In the genomic region with DNA sequence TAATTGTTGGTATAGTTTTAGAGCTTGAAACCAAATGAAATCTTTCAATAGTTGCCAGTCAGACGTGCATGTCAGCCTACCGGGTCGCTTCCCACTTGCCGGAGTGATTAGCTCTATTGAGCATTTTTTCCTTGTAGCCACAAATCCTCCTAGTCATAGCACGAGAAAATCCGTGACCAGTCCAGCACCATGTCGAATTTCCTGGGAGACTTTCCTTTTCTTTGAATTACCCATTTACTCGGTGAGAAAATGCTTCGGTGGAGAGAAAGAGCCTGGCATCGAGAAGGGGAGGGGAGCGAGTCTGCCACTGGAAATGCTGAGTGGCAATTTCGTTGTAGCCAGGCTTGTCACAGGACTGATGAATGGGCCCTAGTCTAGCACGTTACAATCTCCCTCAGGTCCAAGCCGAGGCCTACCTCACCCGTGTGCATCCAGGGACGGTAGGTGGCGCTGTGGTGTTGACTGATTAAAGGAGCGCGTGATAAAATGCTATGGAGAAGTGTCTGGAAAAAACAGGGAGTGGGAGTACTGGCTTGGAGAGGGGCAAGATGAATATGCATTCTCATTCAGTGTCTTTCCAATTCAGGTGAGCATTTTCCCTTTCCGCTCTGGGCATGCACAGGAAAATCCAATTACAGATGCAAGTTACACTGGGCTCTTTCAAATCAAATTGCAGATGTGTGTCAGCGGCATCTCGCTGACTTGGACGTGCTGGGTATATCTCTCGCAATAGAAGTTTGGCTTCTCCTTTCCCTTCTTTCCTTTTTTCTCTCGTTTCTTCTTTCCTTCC, we compare ENCODE assay signal across 8 cellular contexts.
A peak's percentile ranks its signal among the peaks of the same experiment; 100 is the strongest.
DNase-seq lines count a peak whose midpoint lies in the region; ATAC-seq and TF ChIP-seq lines count a peak whose summit lies in the region.

No MANE protein-coding gene starts in this region.

- H3K4me3 ChIP-seq in SJSA1 (no peak overlapping the region), prostate gland (no peak overlapping the region)

- H3K4me1 ChIP-seq in SJSA1 (replicated peaks) (no peaks in the 10 kb centered on the region), prostate gland (replicated peaks) (no peaks in the 10 kb centered on the region)

- TF ChIP-seq RAD21 in Ishikawa (IDR thresholded peaks at IDR 0.05; ENCODE audit: low read depth): peak; percentile 67

- H3K9me3 ChIP-seq in SJSA1 (replicated peaks) (no peaks in the 10 kb centered on the region), prostate gland (no peaks in the 10 kb centered on the region)

- no peak overlapping the region for H3K27ac ChIP-seq in SJSA1
- H3K27ac ChIP-seq in prostate gland: no peak overlapping the region

- TF ChIP-seq CTCF in prostate gland (IDR thresholded peaks at IDR 0.05): peak in 3 of 4 experiments; percentile 63 to 82 (median 66)

- no peak for TF ChIP-seq EP300 in Ishikawa (IDR thresholded peaks at IDR 0.05; ENCODE audit: borderline replicate concordance)

- ATAC-seq in GM21515 (IDR thresholded peaks at IDR 0.05; ENCODE audit: unreplicated experiment): peak; percentile 54

- WGBS in prostate gland: 52% methylated on average over 25 of the region's 25 CpGs

- DNase-seq in DMS153 (lab: John Stamatoyannopoulos, UW): peak; percentile 18
- DNase-seq in SJSA1 (ENCODE audit: low read depth in 1 of 2, low spot score in 2 of 2): peak; percentile 37 to 74
- peak; percentile 56 for DNase-seq in activated naive CD4-positive, alpha-beta T cell treated with Interleukin-2 at 50 U/mL for 16 hours
- DNase-seq in head of caudate nucleus: peak; percentile 79 to 96 (median 88)
- peak; percentile 65 for DNase-seq in prostate gland (ENCODE audit: low spot score)
- no peak for DNase-seq in cerebellar nuclear complex (lab: John Stamatoyannopoulos, UW)

- no peak for TF ChIP-seq POLR2A in prostate gland (IDR thresholded peaks at IDR 0.05)

- intact Hi-C loops in head of caudate nucleus (cut with DNase I) (no loop called here), prostate gland (cut with DNase I) (no loop called here)

- H3K27me3 ChIP-seq in SJSA1 (replicated peaks) (no peaks in the 10 kb centered on the region), prostate gland (replicated peaks; ENCODE audit: insufficient read depth) (no peaks in the 10 kb centered on the region)

- H3K36me3 ChIP-seq in SJSA1 (no peaks in the 10 kb centered on the region), prostate gland (no peaks in the 10 kb centered on the region)

TF ChIP-seq in Ishikawa, 13 proteins besides CTCF, POLR2A, EP300 and RAD21:
- TF ChIP-seq TEAD4 (IDR thresholded peaks at IDR 0.05) (no peak), CREB1 (IDR thresholded peaks at IDR 0.05; ENCODE audit: low read depth) (no peak), EGR1 (IDR thresholded peaks at IDR 0.05) (no peak), FOXM1 (IDR thresholded peaks at IDR 0.05; ENCODE audit: borderline replicate concordance, low read depth) (no peak), TCF12 (IDR thresholded peaks at IDR 0.05; ENCODE audit: low read depth) (no peak), ZBTB7A (IDR thresholded peaks at IDR 0.05; ENCODE audit: low read depth) (no peak), CEBPB (IDR thresholded peaks at IDR 0.05) (no peak), NFIC (IDR thresholded peaks at IDR 0.05) (no peak), TAF1 (IDR thresholded peaks at IDR 0.05; ENCODE audit: low read depth) (no peak), YY1 (IDR thresholded peaks at IDR 0.05; ENCODE audit: low read depth) (no peak)
- TF ChIP-seq, protein P1, sequence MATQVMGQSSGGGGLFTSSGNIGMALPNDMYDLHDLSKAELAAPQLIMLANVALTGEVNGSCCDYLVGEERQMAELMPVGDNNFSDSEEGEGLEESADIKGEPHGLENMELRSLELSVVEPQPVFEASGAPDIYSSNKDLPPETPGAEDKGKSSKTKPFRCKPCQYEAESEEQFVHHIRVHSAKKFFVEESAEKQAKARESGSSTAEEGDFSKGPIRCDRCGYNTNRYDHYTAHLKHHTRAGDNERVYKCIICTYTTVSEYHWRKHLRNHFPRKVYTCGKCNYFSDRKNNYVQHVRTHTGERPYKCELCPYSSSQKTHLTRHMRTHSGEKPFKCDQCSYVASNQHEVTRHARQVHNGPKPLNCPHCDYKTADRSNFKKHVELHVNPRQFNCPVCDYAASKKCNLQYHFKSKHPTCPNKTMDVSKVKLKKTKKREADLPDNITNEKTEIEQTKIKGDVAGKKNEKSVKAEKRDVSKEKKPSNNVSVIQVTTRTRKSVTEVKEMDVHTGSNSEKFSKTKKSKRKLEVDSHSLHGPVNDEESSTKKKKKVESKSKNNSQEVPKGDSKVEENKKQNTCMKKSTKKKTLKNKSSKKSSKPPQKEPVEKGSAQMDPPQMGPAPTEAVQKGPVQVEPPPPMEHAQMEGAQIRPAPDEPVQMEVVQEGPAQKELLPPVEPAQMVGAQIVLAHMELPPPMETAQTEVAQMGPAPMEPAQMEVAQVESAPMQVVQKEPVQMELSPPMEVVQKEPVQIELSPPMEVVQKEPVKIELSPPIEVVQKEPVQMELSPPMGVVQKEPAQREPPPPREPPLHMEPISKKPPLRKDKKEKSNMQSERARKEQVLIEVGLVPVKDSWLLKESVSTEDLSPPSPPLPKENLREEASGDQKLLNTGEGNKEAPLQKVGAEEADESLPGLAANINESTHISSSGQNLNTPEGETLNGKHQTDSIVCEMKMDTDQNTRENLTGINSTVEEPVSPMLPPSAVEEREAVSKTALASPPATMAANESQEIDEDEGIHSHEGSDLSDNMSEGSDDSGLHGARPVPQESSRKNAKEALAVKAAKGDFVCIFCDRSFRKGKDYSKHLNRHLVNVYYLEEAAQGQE (IDR thresholded peaks at IDR 0.05; ENCODE audit: low read depth): no peak
- TF ChIP-seq, protein P2, sequence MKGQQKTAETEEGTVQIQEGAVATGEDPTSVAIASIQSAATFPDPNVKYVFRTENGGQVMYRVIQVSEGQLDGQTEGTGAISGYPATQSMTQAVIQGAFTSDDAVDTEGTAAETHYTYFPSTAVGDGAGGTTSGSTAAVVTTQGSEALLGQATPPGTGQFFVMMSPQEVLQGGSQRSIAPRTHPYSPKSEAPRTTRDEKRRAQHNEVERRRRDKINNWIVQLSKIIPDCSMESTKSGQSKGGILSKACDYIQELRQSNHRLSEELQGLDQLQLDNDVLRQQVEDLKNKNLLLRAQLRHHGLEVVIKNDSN (IDR thresholded peaks at IDR 0.05): no peak
- TF ChIP-seq, protein P3, sequence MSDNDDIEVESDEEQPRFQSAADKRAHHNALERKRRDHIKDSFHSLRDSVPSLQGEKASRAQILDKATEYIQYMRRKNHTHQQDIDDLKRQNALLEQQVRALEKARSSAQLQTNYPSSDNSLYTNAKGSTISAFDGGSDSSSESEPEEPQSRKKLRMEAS (IDR thresholded peaks at IDR 0.05): no peak

Comparison
In these comparisons a context has a peak if more than half of its experiments do, and no peak if none do; other contexts are left out.
1. DNase-seq: peak in DMS153 (single experiment), SJSA1 (2 of 2), activated naive CD4-positive, alpha-beta T cell treated with Interleukin-2 at 50 U/mL for 16 hours (single experiment), head of caudate nucleus (42 of 42) and prostate gland (single experiment); none in cerebellar nuclear complex (0 of 2).